17 cellular contexts compared by ENCODE assay signal in genomic region chr5:142969186-142969585, GRCh38.
DNase-seq lines count a peak whose midpoint lies in the region; ATAC-seq and TF ChIP-seq lines count a peak whose summit lies in the region.
"Had no signal": no experiment of that assay in that cellular context is flagged by ENCODE, and none has a peak within 500 bp of the region (broad histone marks: within the 10 kb centered on the region; RNA-seq: fewer than 3 reads in every experiment).

No MANE protein-coding gene starts in this region.

- H3K27ac ChIP-seq in dorsolateral prefrontal cortex = peak overlapping the region in 53 of 59 donors; percentile 11 to 88 (median 76)
- H3K27ac ChIP-seq: Peyer's patch had no signal

- no peak overlapping the region for H3K4me3 Mint-ChIP-seq in activated naive CD8-positive, alpha-beta T cell treated with anti-CD3 and anti-CD28 coated beads, Interleukin-2, amount 50 U/mL, for 24 hours
- H3K4me3 Mint-ChIP-seq in activated naive CD8-positive, alpha-beta T cell treated with anti-CD3 and anti-CD28 coated beads for 36 hours = no peak overlapping the region
- H3K4me3 Mint-ChIP-seq in stimulated activated memory B cell treated with anti-CD40 and anti-IgM and Interleukin-4, amounts not matched to agents 10 μg/mL and 1 μg/mL and 100 μg/mL, for 72 hours = no peak overlapping the region

- no peaks in the 10 kb centered on the region for H3K9me3 Mint-ChIP-seq in activated naive CD8-positive, alpha-beta T cell treated with anti-CD3 and anti-CD28 coated beads, Interleukin-2, amount 50 U/mL, for 24 hours
- peaks cover 4% of the 10 kb centered on the region for H3K9me3 Mint-ChIP-seq in activated naive CD8-positive, alpha-beta T cell treated with anti-CD3 and anti-CD28 coated beads for 36 hours
- H3K9me3 Mint-ChIP-seq in stimulated activated memory B cell treated with anti-CD40 and anti-IgM and Interleukin-4, amounts not matched to agents 10 μg/mL and 1 μg/mL and 100 μg/mL, for 72 hours = no peaks in the 10 kb centered on the region

- intact Hi-C loops in dorsolateral prefrontal cortex (cut with DNase I) = no loop called here

- no peak for TF ChIP-seq CTCF in dorsolateral prefrontal cortex (IDR thresholded peaks at IDR 0.05 in 54 of 56, conservative IDR thresholded peaks at IDR 0.05 in 2 of 56; ENCODE audit: low read depth in 1 of 56, partially characterized antibody in 56 of 56)

- no peak for ATAC-seq in activated naive CD8-positive, alpha-beta T cell treated with anti-CD3 and anti-CD28 coated beads, Interleukin-2, amount 50 U/mL, for 24 hours
- ATAC-seq in stimulated activated memory B cell treated with anti-CD40 and anti-IgM and Interleukin-4, amounts not matched to agents 10 μg/mL and 1 μg/mL and 100 μg/mL, for 72 hours = no peak

- peak overlapping the region; percentile 6 for H3K27ac Mint-ChIP-seq in activated naive CD8-positive, alpha-beta T cell treated with anti-CD3 and anti-CD28 coated beads, Interleukin-2, amount 50 U/mL, for 24 hours
- no peak overlapping the region for H3K27ac Mint-ChIP-seq in activated naive CD8-positive, alpha-beta T cell treated with anti-CD3 and anti-CD28 coated beads for 36 hours
- peak overlapping the region; percentile 14 for H3K27ac Mint-ChIP-seq in stimulated activated memory B cell treated with anti-CD40 and anti-IgM and Interleukin-4, amounts not matched to agents 10 μg/mL and 1 μg/mL and 100 μg/mL, for 72 hours

- no peaks in the 10 kb centered on the region for H3K27me3 Mint-ChIP-seq in activated naive CD8-positive, alpha-beta T cell treated with anti-CD3 and anti-CD28 coated beads, Interleukin-2, amount 50 U/mL, for 24 hours
- no peaks in the 10 kb centered on the region for H3K27me3 Mint-ChIP-seq in activated naive CD8-positive, alpha-beta T cell treated with anti-CD3 and anti-CD28 coated beads for 36 hours
- H3K27me3 Mint-ChIP-seq in stimulated activated memory B cell treated with anti-CD40 and anti-IgM and Interleukin-4, amounts not matched to agents 10 μg/mL and 1 μg/mL and 100 μg/mL, for 72 hours = no peaks in the 10 kb centered on the region

- H3K36me3 Mint-ChIP-seq in activated naive CD8-positive, alpha-beta T cell treated with anti-CD3 and anti-CD28 coated beads, Interleukin-2, amount 50 U/mL, for 24 hours (ENCODE audit: low read depth) = no peaks in the 10 kb centered on the region
- H3K36me3 Mint-ChIP-seq in activated naive CD8-positive, alpha-beta T cell treated with anti-CD3 and anti-CD28 coated beads for 36 hours = peaks cover 16% of the 10 kb centered on the region
- H3K36me3 Mint-ChIP-seq in stimulated activated memory B cell treated with anti-CD40 and anti-IgM and Interleukin-4, amounts not matched to agents 10 μg/mL and 1 μg/mL and 100 μg/mL, for 72 hours = no peaks in the 10 kb centered on the region

- TF ChIP-seq POLR2A in erythroblast (IDR thresholded peaks at IDR 0.05; ENCODE audit: low read length) = no peak

- H3K4me3 ChIP-seq in dorsolateral prefrontal cortex = no peak overlapping the region
- H3K4me3 ChIP-seq: MG63, Peyer's patch had no signal

- peaks cover 49% of the 10 kb centered on the region for H3K4me1 Mint-ChIP-seq in activated naive CD8-positive, alpha-beta T cell treated with anti-CD3 and anti-CD28 coated beads, Interleukin-2, amount 50 U/mL, for 24 hours
- peaks cover 28% of the 10 kb centered on the region for H3K4me1 Mint-ChIP-seq in activated naive CD8-positive, alpha-beta T cell treated with anti-CD3 and anti-CD28 coated beads for 36 hours
- peaks cover 11% of the 10 kb centered on the region for H3K4me1 Mint-ChIP-seq in stimulated activated memory B cell treated with anti-CD40 and anti-IgM and Interleukin-4, amounts not matched to agents 10 μg/mL and 1 μg/mL and 100 μg/mL, for 72 hours

- in situ Hi-C loops in ACHN (cut with HindIII; ENCODE audit: low pct_ligation_motif_present, low pct_unique_long_range_greater_than_20kb, low sequenced_read_pairs) = no loop called here

- H3K27me3 ChIP-seq in dorsolateral prefrontal cortex = no peaks in the 10 kb centered on the region
- H3K27me3 ChIP-seq: BE2C, MG63, Peyer's patch had no signal

- DNase-seq in activated naive CD8-positive, alpha-beta T cell treated with anti-CD3 and anti-CD28 coated beads, Interleukin-2, amount 50 U/mL, for 24 hours = no peak
- no peak for DNase-seq in activated naive CD8-positive, alpha-beta T cell treated with anti-CD3 and anti-CD28 coated beads for 36 hours
- DNase-seq in NCI-H69 (lab: John Stamatoyannopoulos, UW) (peak; percentile 53), dorsolateral prefrontal cortex (no peak), ACHN (no peak), superior temporal gyrus (ENCODE audit: extremely low spot score) (no peak), erythroblast (lab: John Stamatoyannopoulos, UW) (no peak)
- DNase-seq: BE2C, H7, MG63, NCI-H1092 treated with DMSO at 0.1 percent for 48 hours, NCI-H1694 treated with DMSO at 0.1 percent for 48 hours, NCI-H446, NCI-H774, Peyer's patch, SHP77 treated with DMSO at 0.1 percent for 48 hours had no signal
